In the genomic region with DNA sequence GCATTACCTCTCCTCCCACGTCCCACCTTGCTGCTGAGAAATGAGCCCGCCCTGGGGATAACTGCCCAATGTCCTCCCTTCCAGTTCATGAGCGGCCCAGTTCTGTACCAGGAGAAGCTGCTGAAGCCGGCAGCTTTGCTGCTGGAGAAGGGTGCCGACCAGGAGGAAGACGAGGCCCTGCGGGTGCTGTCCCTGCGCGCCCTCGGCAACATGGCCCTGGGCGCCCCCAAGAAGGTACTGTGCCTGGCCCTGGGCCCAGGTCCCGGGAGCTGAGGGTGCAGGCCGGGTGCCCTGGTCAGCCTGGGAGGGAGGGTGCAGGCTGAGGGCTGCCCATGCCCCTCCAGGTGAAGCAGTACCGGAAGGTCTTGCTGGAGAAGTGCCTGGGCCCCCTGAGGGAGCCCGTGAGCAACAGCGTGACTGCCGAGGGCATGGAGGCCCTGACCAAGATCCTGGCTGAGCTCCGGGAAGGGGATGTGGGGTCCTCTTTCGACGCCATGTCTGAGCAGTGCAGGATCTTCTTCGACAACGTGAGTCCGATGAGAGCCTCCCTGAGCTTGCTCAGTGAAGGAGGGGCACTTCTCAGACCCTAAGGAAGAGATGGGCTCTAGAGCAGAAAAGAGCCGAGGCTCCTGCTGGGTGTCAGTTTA, we compare ENCODE assay signal across 1 cellular context.
TF ChIP-seq lines count a peak whose summit lies in the region.

No MANE protein-coding gene starts in this region.

TF ChIP-seq in IMR-90, 13 proteins besides CTCF, POLR2A, EP300 and RAD21:
- TF ChIP-seq, protein P1, sequence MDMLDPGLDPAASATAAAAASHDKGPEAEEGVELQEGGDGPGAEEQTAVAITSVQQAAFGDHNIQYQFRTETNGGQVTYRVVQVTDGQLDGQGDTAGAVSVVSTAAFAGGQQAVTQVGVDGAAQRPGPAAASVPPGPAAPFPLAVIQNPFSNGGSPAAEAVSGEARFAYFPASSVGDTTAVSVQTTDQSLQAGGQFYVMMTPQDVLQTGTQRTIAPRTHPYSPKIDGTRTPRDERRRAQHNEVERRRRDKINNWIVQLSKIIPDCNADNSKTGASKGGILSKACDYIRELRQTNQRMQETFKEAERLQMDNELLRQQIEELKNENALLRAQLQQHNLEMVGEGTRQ (IDR thresholded peaks at IDR 0.05; ENCODE audit: low read depth, low read length), result no peak
TF ChIP-seq in IMR-90: peak in this region for 0.
